Comparison of ENCODE assay signal across 1 cellular context in genomic region chr5:72355706-72356299, GRCh38.
TF ChIP-seq lines count a peak whose summit lies in the region.

No MANE protein-coding gene starts in this region.

TF ChIP-seq in GM12878, 131 proteins besides CTCF, POLR2A, EP300 and RAD21 (continued from another document):
- no peak for TF ChIP-seq ZNF687 (IDR thresholded peaks at IDR 0.05)
- TF ChIP-seq PBX3 (IDR thresholded peaks at IDR 0.05; ENCODE audit: insufficient replicate concordance, low read depth, low read length): no peak
- TF ChIP-seq GABPA (IDR thresholded peaks at IDR 0.05; ENCODE audit: low read depth): no peak
